28 cellular contexts compared by ENCODE assay signal in genomic region chr10:16953270-16953669, GRCh38.
DNase-seq lines count a peak whose midpoint lies in the region; ATAC-seq and TF ChIP-seq lines count a peak whose summit lies in the region.
"Had no signal": no experiment of that assay in that cellular context is flagged by ENCODE, and none has a peak within 500 bp of the region (broad histone marks: within the 10 kb centered on the region; RNA-seq: fewer than 3 reads in every experiment).

No MANE protein-coding gene starts in this region.

- H3K4me2 ChIP-seq in BLaER1 treated with 17β-estradiol and CSF1 and Interleukin-3, amounts not matched to agents 10 nM and 100 nM = peak overlapping the region in 6 of 11 experiments; percentile 41 to 75 (median 53); a peak in 8 of 22 replicates
- no peak overlapping the region for H3K4me2 ChIP-seq in PC-3 (ENCODE audit: low read length)
- no peak overlapping the region for H3K4me2 ChIP-seq in neural progenitor cell

- H3K79me2 ChIP-seq in PC-3 (ENCODE audit: low read length) (no peaks in the 10 kb centered on the region), neural progenitor cell (ENCODE audit: low read depth) (no peaks in the 10 kb centered on the region)

- no peaks in the 10 kb centered on the region for H3K27me3 ChIP-seq in BLaER1 treated with 17β-estradiol and CSF1 and Interleukin-3, amounts not matched to agents 10 nM and 100 nM
- H3K27me3 ChIP-seq in PC-3 (ENCODE audit: low read length) = no peaks in the 10 kb centered on the region
- H3K27me3 ChIP-seq in neural progenitor cell = no peaks in the 10 kb centered on the region
- H3K27me3 ChIP-seq in breast epithelium = no peaks in the 10 kb centered on the region
- H3K27me3 ChIP-seq: right atrium auricular region, SJCRH30, tibial artery had no signal

- H3K27ac ChIP-seq in BLaER1 treated with 17β-estradiol and CSF1 and Interleukin-3, amounts not matched to agents 10 nM and 100 nM = peak overlapping the region in 1 of 11 experiments; percentile 30; a peak in 1 of 22 replicates
- H3K27ac ChIP-seq in PC-3 (ENCODE audit: low read length) = no peak overlapping the region
- no peak overlapping the region for H3K27ac ChIP-seq in neural progenitor cell
- no peak overlapping the region for H3K27ac ChIP-seq in breast epithelium
- H3K27ac ChIP-seq: right atrium auricular region, tibial artery, VCaP had no signal

- no TSS peak for BruUV-seq in PC-3 (replicated peaks; lab: Mats Ljungman, UMichigan)

- DNase-seq in PC-3 (no peak), endothelial cell (ENCODE audit: low spot score) (no peak), neural progenitor cell (ENCODE audit: low spot score) (no peak), glutamatergic neuron (no peak), breast epithelium (ENCODE audit: low spot score in 2 of 2) (no peak)
- DNase-seq: activated gamma-delta T cell; activated naive CD8-positive, alpha-beta T cell treated with anti-CD3 and anti-CD28 coated beads, Interleukin-2, amount 50 U/mL, for 24 hours; activated T-cell treated with anti-CD3 and anti-CD28 coated beads, Interleukin-2, amount 50 U/mL, for 24 hours; DMS 273 treated with DMSO at 0.1 percent for 48 hours; EL; MV-4-11; NCI-H1436 treated with DMSO at 0.1 percent for 48 hours; NCI-H2107; NCI-H82; nephron progenitor cell; SJCRH30; small intestine; stimulated activated CD4-positive, alpha-beta T cell treated with anti-CD3 and anti-CD28 coated beads, Interleukin-1b, Interleukin-23, amount 100 ng/mL, for 48 hours; stimulated activated CD8-positive, alpha-beta memory T cell treated with anti-CD3 and anti-CD28 coated beads, Interleukin-4, amount 100 ng/mL, for 48 hours; SW 1271; T-helper 9 cell; tibial artery had no signal

- H4K20me1 ChIP-seq in BLaER1 treated with 17β-estradiol and CSF1 and Interleukin-3, amounts not matched to agents 10 nM and 100 nM = no peaks in the 10 kb centered on the region
- H4K20me1 ChIP-seq in PC-3 (ENCODE audit: low read length) (no peaks in the 10 kb centered on the region), neural progenitor cell (ENCODE audit: low read depth) (no peaks in the 10 kb centered on the region)

- H3K27me3 Mint-ChIP-seq in endothelial cell (ENCODE audit: unreplicated experiment) (peaks cover 7% of the 10 kb centered on the region), neural progenitor cell (ENCODE audit: insufficient read depth, low read depth) (no peaks in the 10 kb centered on the region), glutamatergic neuron (ENCODE audit: unreplicated experiment) (peaks cover 2% of the 10 kb centered on the region)
- H3K27me3 Mint-ChIP-seq: activated naive CD8-positive, alpha-beta T cell treated with anti-CD3 and anti-CD28 coated beads, Interleukin-2, amount 50 U/mL, for 24 hours; activated T-cell treated with anti-CD3 and anti-CD28 coated beads, Interleukin-2, amount 50 U/mL, for 24 hours had no signal

- POLR2A ChIA-PET in PC-3 (lab: Charles Lee; ENCODE audit: unreplicated experiment) = no interaction called here

- no peaks in the 10 kb centered on the region for H3K9me2 ChIP-seq in PC-3 (replicated peaks; ENCODE audit: low read length)

- peak; percentile 13; the same call in 1 of the 2 replicates for ATAC-seq in PC-3
- ATAC-seq in HG02759 (IDR thresholded peaks at IDR 0.05; ENCODE audit: unreplicated experiment) = no peak
- ATAC-seq: activated naive CD8-positive, alpha-beta T cell treated with anti-CD3 and anti-CD28 coated beads, Interleukin-2, amount 50 U/mL, for 24 hours had no signal

- peaks cover 0 to 2% (median 0%) of the 10 kb centered on the region in 11 experiments; a peak in 1 of 22 replicates for H3K9me3 ChIP-seq in BLaER1 treated with 17β-estradiol and CSF1 and Interleukin-3, amounts not matched to agents 10 nM and 100 nM (replicated peaks in 1 of 11)
- no peaks in the 10 kb centered on the region for H3K9me3 ChIP-seq in PC-3 (ENCODE audit: low read length)
- no peaks in the 10 kb centered on the region for H3K9me3 ChIP-seq in neural progenitor cell (ENCODE audit: low read depth)
- H3K9me3 ChIP-seq in breast epithelium = no peaks in the 10 kb centered on the region
- H3K9me3 ChIP-seq: right atrium auricular region, SJCRH30, tibial artery had no signal

- CTCF ChIA-PET in PC-3 (lab: Charles Lee) = no interaction called here

- H3K4me1 Mint-ChIP-seq in endothelial cell (ENCODE audit: unreplicated experiment) (peaks cover 62% of the 10 kb centered on the region), neural progenitor cell (peaks cover 55% of the 10 kb centered on the region), glutamatergic neuron (ENCODE audit: low read depth, unreplicated experiment) (peaks cover 15% of the 10 kb centered on the region)

- peak overlapping the region; percentile 93 for H3K27ac Mint-ChIP-seq in endothelial cell (ENCODE audit: unreplicated experiment)
- H3K27ac Mint-ChIP-seq in neural progenitor cell = peak overlapping the region; percentile 93
- no peak overlapping the region for H3K27ac Mint-ChIP-seq in glutamatergic neuron (ENCODE audit: unreplicated experiment)
- H3K27ac Mint-ChIP-seq: activated naive CD8-positive, alpha-beta T cell treated with anti-CD3 and anti-CD28 coated beads, Interleukin-2, amount 50 U/mL, for 24 hours; dendritic cell treated with granulocyte-macrophage colony-stimulating factor and Interleukin-4, amounts not matched to agents 40 ng/mL and 50 ng/mL, for 4 days had no signal

- no peak for TF ChIP-seq CTCF in PC-3 (conservative IDR thresholded peaks at IDR 0.05; ENCODE audit: low read depth, low read length)
- TF ChIP-seq CTCF in endothelial cell (IDR thresholded peaks at IDR 0.05; ENCODE audit: unreplicated experiment) = no peak
- TF ChIP-seq CTCF in neural progenitor cell (IDR thresholded peaks at IDR 0.05) = no peak
- no peak for TF ChIP-seq CTCF in glutamatergic neuron (IDR thresholded peaks at IDR 0.05; ENCODE audit: partially characterized antibody, unreplicated experiment)
- no peak for TF ChIP-seq CTCF in breast epithelium (IDR thresholded peaks at IDR 0.05)

- intact Hi-C loops in PC-3 (cut with micrococcal nuclease) (no loop called here), breast epithelium (cut with DNase I; ENCODE audit: low total_unique reads) (no loop called here)

- H2AFZ ChIP-seq in PC-3 (ENCODE audit: low read length) (no peak overlapping the region), neural progenitor cell (replicated peaks) (no peak overlapping the region)

- peaks cover 26 to 41% (median 35%) of the 10 kb centered on the region in 10 experiments for H3K4me1 ChIP-seq in BLaER1 treated with 17β-estradiol and CSF1 and Interleukin-3, amounts not matched to agents 10 nM and 100 nM
- H3K4me1 ChIP-seq in PC-3 (ENCODE audit: insufficient read depth, low read length) (peaks cover 5% of the 10 kb centered on the region; the same call in 1 of the 2 replicates), neural progenitor cell (peaks cover 22% of the 10 kb centered on the region), breast epithelium (no peaks in the 10 kb centered on the region)

- H3K36me3 Mint-ChIP-seq in endothelial cell (ENCODE audit: low read depth, unreplicated experiment) (peaks cover 13% of the 10 kb centered on the region), neural progenitor cell (peaks cover 2% of the 10 kb centered on the region), glutamatergic neuron (ENCODE audit: unreplicated experiment) (no peaks in the 10 kb centered on the region)

- no peaks in the 10 kb centered on the region for H3K9me3 Mint-ChIP-seq in endothelial cell (ENCODE audit: unreplicated experiment)
- H3K9me3 Mint-ChIP-seq in neural progenitor cell = peaks cover 2% of the 10 kb centered on the region
- H3K9me3 Mint-ChIP-seq in glutamatergic neuron (ENCODE audit: unreplicated experiment) = no peaks in the 10 kb centered on the region
- H3K9me3 Mint-ChIP-seq: activated naive CD8-positive, alpha-beta T cell treated with anti-CD3 and anti-CD28 coated beads, Interleukin-2, amount 50 U/mL, for 24 hours; activated T-cell treated with anti-CD3 and anti-CD28 coated beads, Interleukin-2, amount 50 U/mL, for 24 hours; dendritic cell treated with granulocyte-macrophage colony-stimulating factor and Interleukin-4, amounts not matched to agents 40 ng/mL and 50 ng/mL, for 4 days; nephron progenitor cell had no signal

- no peak for TF ChIP-seq POLR2A in breast epithelium (IDR thresholded peaks at IDR 0.05)

- H3F3A ChIP-seq in PC-3 (ENCODE audit: low read length, unreplicated experiment) (no peaks in the 10 kb centered on the region), neural progenitor cell (ENCODE audit: low read depth) (no peaks in the 10 kb centered on the region)

- no peak overlapping the region for H3K4me3 ChIP-seq in BLaER1 treated with 17β-estradiol and CSF1 and Interleukin-3, amounts not matched to agents 10 nM and 100 nM
- H3K4me3 ChIP-seq in PC-3 (ENCODE audit: low read length) = no peak overlapping the region
- H3K4me3 ChIP-seq in neural progenitor cell = no peak overlapping the region
- no peak overlapping the region for H3K4me3 ChIP-seq in breast epithelium
- H3K4me3 ChIP-seq: lung, right atrium auricular region, SJCRH30, tibial artery had no signal

- no peak overlapping the region for H3K9ac ChIP-seq in BLaER1 treated with 17β-estradiol and CSF1 and Interleukin-3, amounts not matched to agents 10 nM and 100 nM
- H3K9ac ChIP-seq in PC-3 (ENCODE audit: low read length) (no peak overlapping the region), neural progenitor cell (no peak overlapping the region)

- no peak overlapping the region for H3K4me3 Mint-ChIP-seq in endothelial cell (ENCODE audit: unreplicated experiment)
- H3K4me3 Mint-ChIP-seq in neural progenitor cell = no peak overlapping the region
- no peak overlapping the region for H3K4me3 Mint-ChIP-seq in glutamatergic neuron (ENCODE audit: unreplicated experiment)
- H3K4me3 Mint-ChIP-seq: activated naive CD8-positive, alpha-beta T cell treated with anti-CD3 and anti-CD28 coated beads, Interleukin-2, amount 50 U/mL, for 24 hours; activated T-cell treated with anti-CD3 and anti-CD28 coated beads, Interleukin-2, amount 50 U/mL, for 24 hours; dendritic cell treated with granulocyte-macrophage colony-stimulating factor and Interleukin-4, amounts not matched to agents 40 ng/mL and 50 ng/mL, for 4 days; nephron progenitor cell had no signal

- no peaks in the 10 kb centered on the region for H3K36me3 ChIP-seq in BLaER1 treated with 17β-estradiol and CSF1 and Interleukin-3, amounts not matched to agents 10 nM and 100 nM
- H3K36me3 ChIP-seq in PC-3 (ENCODE audit: low read depth, low read length) = no peaks in the 10 kb centered on the region
- no peaks in the 10 kb centered on the region for H3K36me3 ChIP-seq in neural progenitor cell
- no peaks in the 10 kb centered on the region for H3K36me3 ChIP-seq in breast epithelium
- H3K36me3 ChIP-seq: right atrium auricular region, SJCRH30, tibial artery had no signal

Comparison
In these comparisons a context has a peak if more than half of its experiments do, and no peak if none do; other contexts are left out.
1. H3K4me2 ChIP-seq: peak in BLaER1 treated with 17β-estradiol and CSF1 and Interleukin-3, amounts not matched to agents 10 nM and 100 nM (6 of 11); none in PC-3 (single experiment) and neural progenitor cell (single experiment).